8 cellular contexts compared by ENCODE assay signal in the genomic region with DNA sequence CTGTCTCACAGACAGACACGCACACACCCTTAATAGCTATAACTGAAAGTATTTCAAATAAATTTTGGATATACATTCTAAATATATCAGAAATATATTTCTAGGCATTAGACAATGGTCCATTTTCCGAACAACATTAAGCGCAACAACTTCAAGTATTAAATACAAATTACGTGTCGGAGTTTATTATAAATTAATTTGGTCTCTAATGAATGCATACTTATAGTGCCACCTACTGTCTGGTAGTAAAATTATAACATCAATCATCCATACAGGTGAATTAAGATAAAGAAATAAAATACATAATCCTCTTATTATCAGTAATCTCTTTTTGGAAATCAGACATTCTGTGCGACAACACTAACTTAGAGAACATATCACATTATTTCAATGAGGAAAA. TPM values are rescaled to one million over a fixed set of nuclear protein-coding genes. Genes with fewer than 3 reads are reported as not detected.
DNase-seq lines count a peak whose midpoint lies in the region; ATAC-seq, FAIRE-seq and TF ChIP-seq lines count a peak whose summit lies in the region.

No MANE protein-coding gene starts in this region.

- no peak overlapping the region for H3K4me3 Mint-ChIP-seq in activated CD4-positive, alpha-beta memory T cell treated with anti-CD3 and anti-CD28 coated beads, Interleukin-2, amount 10 ng/mL, durations not matched to agents 7 days and 5 days

- H3K27ac ChIP-seq in small intestine (ENCODE audit: low read depth in 1 of 2, low read length in 1 of 2), result no peak overlapping the region

- no peaks in the 10 kb centered on the region for H3K36me3 ChIP-seq in small intestine (ENCODE audit: control insufficient read depth in 2 of 2, insufficient read depth in 2 of 2, low read length in 2 of 2)

- ATAC-seq in HG02884 (IDR thresholded peaks at IDR 0.05; ENCODE audit: unreplicated experiment), result no peak

- no peaks in the 10 kb centered on the region for H3K4me1 ChIP-seq in small intestine (ENCODE audit: control insufficient read depth in 2 of 2, insufficient read depth in 1 of 2, low read depth in 1 of 2, low read length in 1 of 2)

- POLR2A ChIA-PET in activated CD4-positive, alpha-beta memory T cell treated with anti-CD3 and anti-CD28 coated beads, Interleukin-2, amount 10 ng/mL, durations not matched to agents 7 days and 5 days (lab: Charles Lee), result no interaction called here

- H3K27me3 Mint-ChIP-seq in activated CD4-positive, alpha-beta memory T cell treated with anti-CD3 and anti-CD28 coated beads, Interleukin-2, amount 10 ng/mL, durations not matched to agents 7 days and 5 days, result peaks cover 11% of the 10 kb centered on the region

- CTCF ChIA-PET in activated CD4-positive, alpha-beta memory T cell treated with anti-CD3 and anti-CD28 coated beads, Interleukin-2, amount 10 ng/mL, durations not matched to agents 7 days and 5 days (lab: Charles Lee), result interaction anchor here (0.7 to 1.9 kb wide), 8 partner anchors 29 to 648 kb away, joined by 3 to 11 read pairs (median 3); no protein-coding TSS in a partner anchor

- no peaks in the 10 kb centered on the region for H3K9me3 ChIP-seq in small intestine (ENCODE audit: control insufficient read depth, low read depth)

- peaks cover 0 to 2% of the 10 kb centered on the region in 2 donors for H3K27me3 ChIP-seq in small intestine (ENCODE audit: control insufficient read depth in 2 of 2, insufficient read depth in 2 of 2, low read length in 2 of 2)

- H3K36me3 Mint-ChIP-seq in activated CD4-positive, alpha-beta memory T cell treated with anti-CD3 and anti-CD28 coated beads, Interleukin-2, amount 10 ng/mL, durations not matched to agents 7 days and 5 days (ENCODE audit: low read depth), result no peaks in the 10 kb centered on the region

- peak; percentile 32 for TF ChIP-seq CTCF in epithelial cell of esophagus (IDR thresholded peaks at IDR 0.05; ENCODE audit: insufficient read depth, low read depth, low read length, missing control alignments)

- H3K4me1 Mint-ChIP-seq in activated CD4-positive, alpha-beta memory T cell treated with anti-CD3 and anti-CD28 coated beads, Interleukin-2, amount 10 ng/mL, durations not matched to agents 7 days and 5 days, result no peaks in the 10 kb centered on the region

- DNase-seq in NCI-H1105 treated with DMSO at 0.1 percent for 48 hours (lab: John Stamatoyannopoulos, UW) (peak; percentile 49), NCI-H1105 (lab: John Stamatoyannopoulos, UW) (no peak), NCI-H82 (lab: John Stamatoyannopoulos, UW) (peak; percentile 33), epithelial cell of esophagus (ENCODE audit: low read depth) (peak; percentile 35), small intestine (peak; percentile 40)
- no peak for DNase-seq in activated CD4-positive, alpha-beta memory T cell treated with anti-CD3 and anti-CD28 coated beads, Interleukin-2, amount 10 ng/mL, durations not matched to agents 7 days and 5 days
- no peak for DNase-seq in stimulated activated CD4-positive, alpha-beta T cell treated with anti-CD3 and anti-CD28 coated beads, Interleukin-2, amount 100 ng/mL, for 48 hours

- H3K9me3 Mint-ChIP-seq in activated CD4-positive, alpha-beta memory T cell treated with anti-CD3 and anti-CD28 coated beads, Interleukin-2, amount 10 ng/mL, durations not matched to agents 7 days and 5 days, result peaks cover under 1% of the 10 kb centered on the region

- H3K4me3 ChIP-seq in epithelial cell of esophagus (ENCODE audit: low read length) (no peak overlapping the region), small intestine (ENCODE audit: low read depth in 1 of 2, low read length in 2 of 2) (no peak overlapping the region)

- no peak overlapping the region for H3K27ac Mint-ChIP-seq in activated CD4-positive, alpha-beta memory T cell treated with anti-CD3 and anti-CD28 coated beads, Interleukin-2, amount 10 ng/mL, durations not matched to agents 7 days and 5 days

- 24 to 56% (median 32%) methylated on average over 6 of the region's 6 CpGs for WGBS in small intestine, 3 donors

- FAIRE-seq in small intestine (lab: Jason Lieb, UNC), result peak; percentile 81

RNA-seq across cellular contexts. Expression of a gene that starts 27.2 kb away (rescaled TPM):
- 100 to 1,000 TPM in 2 of 3 donors, 10 to 100 TPM in 1; 90.4 to 215 (median 135) TPM for polyA plus RNA-seq in small intestine
- 10 to 100 TPM; 37.5 to 39.3 TPM for total RNA-seq in activated CD4-positive, alpha-beta memory T cell treated with anti-CD3 and anti-CD28 coated beads, Interleukin-2, amount 10 ng/mL, durations not matched to agents 7 days and 5 days

Comparison
In these comparisons a context has a peak if more than half of its experiments do, and no peak if none do; other contexts are left out.
1. DNase-seq: peak in NCI-H1105 treated with DMSO at 0.1 percent for 48 hours (single experiment), NCI-H82 (single experiment), epithelial cell of esophagus (single experiment) and small intestine (single experiment); none in NCI-H1105 (single experiment), activated CD4-positive, alpha-beta memory T cell treated with anti-CD3 and anti-CD28 coated beads, Interleukin-2, amount 10 ng/mL, durations not matched to agents 7 days and 5 days (single experiment) and stimulated activated CD4-positive, alpha-beta T cell treated with anti-CD3 and anti-CD28 coated beads, Interleukin-2, amount 100 ng/mL, for 48 hours (0 of 2).